20 cellular contexts compared by ENCODE assay signal in the genomic region with DNA sequence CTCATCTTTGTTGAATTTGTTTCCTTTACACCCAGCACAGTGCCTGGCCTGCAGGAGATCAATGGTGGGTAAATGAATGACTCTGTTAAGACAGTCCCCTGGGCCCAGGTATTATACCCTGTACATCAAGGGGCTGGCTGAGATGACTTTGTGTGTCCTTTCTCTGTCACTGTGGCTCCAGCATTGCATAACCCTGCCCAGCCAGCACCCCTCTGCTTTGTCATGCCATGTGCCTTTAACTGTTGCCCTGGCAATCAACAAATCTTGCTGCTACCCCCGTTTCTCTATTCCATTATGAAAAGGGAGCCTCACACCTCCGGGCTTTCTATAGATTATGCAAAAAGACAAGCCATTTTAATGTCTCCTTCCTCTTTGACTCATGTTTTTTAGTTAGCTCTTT. TPM values are rescaled to one million over a fixed set of nuclear protein-coding genes. Genes with fewer than 3 reads are reported as not detected.
A peak's percentile ranks its signal among the peaks of the same experiment; 100 is the strongest.
DNase-seq lines count a peak whose midpoint lies in the region; ATAC-seq and TF ChIP-seq lines count a peak whose summit lies in the region.
"Had no signal": no experiment of that assay in that cellular context is flagged by ENCODE, and none has a peak within 500 bp of the region (broad histone marks: within the 10 kb centered on the region; RNA-seq: fewer than 3 reads in every experiment).

No MANE protein-coding gene starts in this region.

- DNase-seq in NOMO-1 (lab: John Stamatoyannopoulos, UW; ENCODE audit: unreplicated experiment in 2 of 2) (peak; percentile 38 to 59), NOMO-1 treated with dmso at 0.1 percent for 144 hours (lab: John Stamatoyannopoulos, UW; ENCODE audit: unreplicated experiment) (no peak), OCI-M1 (lab: John Stamatoyannopoulos, UW) (peak; percentile 1), upper lobe of right lung (no peak), H4 (ENCODE audit: low spot score) (no peak)
- peak; percentile 63 for DNase-seq in stimulated activated CD4-positive, alpha-beta T cell treated with anti-CD3 and anti-CD28 coated beads, Interleukin-1b, Interleukin-23, amount 100 ng/mL, for 48 hours
- no peak for DNase-seq in stimulated activated CD4-positive, alpha-beta T cell treated with anti-CD3 and anti-CD28 coated beads, Interleukin-2, amount 100 ng/mL, for 48 hours
- DNase-seq: Caco-2; central memory CD4-positive, alpha-beta T cell; foreskin keratinocyte; lower lobe of right lung; NCI-H146; nucleus accumbens; retina; spleen; thyroid gland had no signal

- H3K36me3 ChIP-seq in upper lobe of right lung = no peaks in the 10 kb centered on the region
- H3K36me3 ChIP-seq: lower lobe of right lung, spleen, thyroid gland had no signal

- H3K27ac ChIP-seq in upper lobe of right lung = no peak overlapping the region
- H3K27ac ChIP-seq: 22Rv1, foreskin keratinocyte, lower lobe of right lung, spleen, thyroid gland had no signal

- H3K4me1 ChIP-seq in upper lobe of right lung = no peaks in the 10 kb centered on the region
- H3K4me1 ChIP-seq: Caco-2, foreskin keratinocyte, lower lobe of right lung, thyroid gland had no signal

- intact Hi-C loops in upper lobe of right lung (cut with DNase I) = no loop called here

- ATAC-seq in upper lobe of right lung = peak; percentile 31
- no peak for ATAC-seq in HG02759 (IDR thresholded peaks at IDR 0.05; ENCODE audit: unreplicated experiment)
- ATAC-seq: foreskin keratinocyte, Panc1 had no signal

- no peak overlapping the region for H3K4me3 ChIP-seq in upper lobe of right lung
- H3K4me3 ChIP-seq: lower lobe of right lung, spleen, thyroid gland had no signal

- H3K27me3 ChIP-seq in upper lobe of right lung = no peaks in the 10 kb centered on the region
- H3K27me3 ChIP-seq: spleen, thyroid gland had no signal

- H3K9me3 ChIP-seq in upper lobe of right lung = no peaks in the 10 kb centered on the region
- H3K9me3 ChIP-seq: Caco-2, lower lobe of right lung, spleen, thyroid gland had no signal

- no peak for TF ChIP-seq CTCF in upper lobe of right lung (IDR thresholded peaks at IDR 0.05)

RNA-seq across cellular contexts. Expression of a gene that starts 7.6 kb away (rescaled TPM):
- total RNA-seq in upper lobe of right lung = 28.6 TPM
- 0.79 and 0.99 TPM in 2 replicates for total RNA-seq in H4 (2014; rRNA removed; shearing (Covaris generic))

RNA-seq across cellular contexts. Expression of a gene that starts 48.5 kb away (rescaled TPM):
- total RNA-seq in upper lobe of right lung = 4.9 TPM
- not detected in 2 replicates for total RNA-seq in H4 (2014; rRNA removed; shearing (Covaris generic))
- total RNA-seq: epithelial cell of proximal tubule, foreskin keratinocyte had no signal

Comparison
In these comparisons a context has a peak if more than half of its experiments do, and no peak if none do; other contexts are left out.
1. DNase-seq: peak in NOMO-1 (2 of 2), stimulated activated CD4-positive, alpha-beta T cell treated with anti-CD3 and anti-CD28 coated beads, Interleukin-1b, Interleukin-23, amount 100 ng/mL, for 48 hours (single experiment) and OCI-M1 (single experiment); none in NOMO-1 treated with dmso at 0.1 percent for 144 hours (single experiment), stimulated activated CD4-positive, alpha-beta T cell treated with anti-CD3 and anti-CD28 coated beads, Interleukin-2, amount 100 ng/mL, for 48 hours (0 of 2), upper lobe of right lung (single experiment) and H4 (single experiment).
2. RNA of a gene that starts 7.6 kb away (total RNA-seq): 28.6 TPM in upper lobe of right lung (single experiment); 0.79 to 0.99 TPM in H4; every median in the first group is over 10 times any median in the second.